ENCODE assay signal across 1 cellular context in the genomic region with DNA sequence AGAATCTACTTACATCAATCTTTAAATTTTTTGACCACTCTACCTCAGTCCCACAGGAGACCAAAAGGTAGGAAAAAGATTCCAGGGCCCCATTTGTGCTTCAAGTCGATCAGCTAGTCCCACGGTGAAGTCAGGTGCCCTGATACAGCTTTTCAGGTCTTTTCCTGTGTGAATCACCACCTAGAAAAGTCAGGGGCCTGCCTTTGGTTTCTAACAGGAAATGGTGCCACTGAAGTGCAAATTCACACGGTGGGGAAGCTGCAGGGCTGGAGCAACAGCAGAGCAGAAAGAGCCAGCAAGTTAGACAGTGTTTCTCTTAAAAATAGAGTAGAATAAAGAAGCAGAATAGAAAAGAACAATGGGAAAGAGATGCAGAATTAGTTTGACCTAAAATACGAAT.
A peak's percentile ranks its signal among the peaks of the same experiment; 100 is the strongest.
TF ChIP-seq lines count a peak whose summit lies in the region.

No MANE protein-coding gene starts in this region.

TF ChIP-seq in H1, 55 proteins besides CTCF, POLR2A, EP300 and RAD21 (continued from another document):
- TF ChIP-seq HDAC2 (IDR thresholded peaks at IDR 0.05; ENCODE audit: borderline replicate concordance in 1 of 2, low read depth in 2 of 2, low read length in 2 of 2): peak in 1 of 2 experiments; percentile 74; a peak in 1 of 4 replicates
- no peak for TF ChIP-seq BACH1 (IDR thresholded peaks at IDR 0.05; ENCODE audit: low read length)
- TF ChIP-seq POU5F1 (IDR thresholded peaks at IDR 0.05; ENCODE audit: low read depth, low read length): no peak
- peak; percentile 33; the same call in 1 of the 2 replicates for TF ChIP-seq JUND (IDR thresholded peaks at IDR 0.05; ENCODE audit: low read length)
- TF ChIP-seq TCF12 (IDR thresholded peaks at IDR 0.05; ENCODE audit: low read depth, low read length): no peak
- no peak for TF ChIP-seq KDM4A (IDR thresholded peaks at IDR 0.05; ENCODE audit: low read depth, low read length, severe bottlenecking)
